In the genomic region with DNA sequence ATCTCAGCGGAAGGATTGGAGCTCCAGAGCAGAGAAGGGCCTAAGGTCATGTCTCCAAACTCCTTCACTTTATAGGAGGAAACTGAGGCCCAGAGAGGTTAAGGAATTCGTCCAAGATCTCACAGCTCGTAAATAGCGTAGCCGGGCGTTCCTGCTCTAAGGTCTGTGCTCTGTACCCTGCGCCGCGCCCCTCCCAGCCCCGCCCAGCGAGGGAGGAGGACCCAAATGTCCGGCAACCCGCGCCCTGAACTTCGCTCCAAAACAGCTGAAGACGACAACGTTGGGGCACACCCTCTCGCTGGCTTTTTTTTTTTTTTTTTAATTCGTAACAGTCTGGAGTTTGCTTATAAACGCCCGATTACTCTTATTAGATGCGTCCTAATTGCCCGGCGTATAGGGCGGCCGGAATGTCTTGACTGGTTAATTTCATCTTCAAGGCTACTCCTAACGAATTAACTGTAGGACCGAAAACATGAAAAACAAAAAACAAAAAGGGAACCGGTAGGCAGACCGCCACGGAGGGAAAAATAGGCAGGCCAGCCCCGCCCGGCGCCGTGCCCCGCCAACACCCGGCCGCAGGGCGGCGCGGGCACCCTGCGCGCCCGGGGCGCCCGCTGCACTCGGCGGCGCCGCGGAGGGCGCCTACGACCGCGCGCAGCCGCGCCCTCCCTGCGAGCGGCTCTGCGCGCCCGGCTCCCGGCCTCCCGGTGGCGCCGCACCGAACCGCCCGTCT, we compare ENCODE assay signal across 1 cellular context.
TF ChIP-seq lines count a peak whose summit lies in the region.

No MANE protein-coding gene starts in this region.

TF ChIP-seq in endothelial cell of umbilical vein, 7 proteins besides CTCF, POLR2A, EP300 and RAD21 (continued from another document):
- TF ChIP-seq MAX (IDR thresholded peaks at IDR 0.05; ENCODE audit: insufficient read depth, insufficient read length) (no peak), GATA2 (IDR thresholded peaks at IDR 0.05; ENCODE audit: insufficient read depth, insufficient read length, low read depth, low read length) (no peak), EZH2 (IDR thresholded peaks at IDR 0.05; ENCODE audit: borderline replicate concordance, low read depth, low read length, severe bottlenecking) (no peak), FOS (IDR thresholded peaks at IDR 0.05; ENCODE audit: borderline replicate concordance, insufficient read depth, low read length) (no peak)
TF ChIP-seq in endothelial cell of umbilical vein: peak in this region for 0.
